24 cellular contexts compared by ENCODE assay signal in genomic region chr1:229690662-229691061, GRCh38.
DNase-seq lines count a peak whose midpoint lies in the region; ATAC-seq, FAIRE-seq and TF ChIP-seq lines count a peak whose summit lies in the region.
"Had no signal": no experiment of that assay in that cellular context is flagged by ENCODE, and none has a peak within 500 bp of the region (broad histone marks: within the 10 kb centered on the region; RNA-seq: fewer than 3 reads in every experiment).

No MANE protein-coding gene starts in this region.

- intact Hi-C loops in HepG2 (cut with micrococcal nuclease; ENCODE audit: unreplicated experiment), result no loop called here
- intact Hi-C loops in right lobe of liver (cut with DNase I), result no loop called here
- intact Hi-C loops in OCI-LY7 (cut with micrococcal nuclease; ENCODE audit: unreplicated experiment), result loop anchor here (5.0 kb wide), 2 partner anchors 167 to 432 kb away; no protein-coding TSS in a partner anchor
- intact Hi-C loops in activated CD8-positive, alpha-beta T cell treated with anti-CD3 and anti-CD28 coated beads for 36 hours (cut with micrococcal nuclease), result no loop called here

- no peaks in the 10 kb centered on the region for H3K9me3 ChIP-seq in HepG2 (ENCODE audit: low read length)
- no peaks in the 10 kb centered on the region for H3K9me3 ChIP-seq in right lobe of liver
- peaks cover 10% of the 10 kb centered on the region for H3K9me3 ChIP-seq in OCI-LY7 (ENCODE audit: low read length)
- H3K9me3 ChIP-seq: BE2C had no signal

- no peak overlapping the region for H3K9ac ChIP-seq in HepG2 (ENCODE audit: insufficient read depth, low read depth, low read length)

- H4K20me1 ChIP-seq in HepG2 (ENCODE audit: insufficient read depth, low read length) (no peaks in the 10 kb centered on the region), OCI-LY7 (ENCODE audit: insufficient read depth, low read length) (no peaks in the 10 kb centered on the region)

- H3K27ac ChIP-seq in HepG2 (ENCODE audit: extremely low read length, insufficient read depth, low read length) (no peak overlapping the region), right lobe of liver (no peak overlapping the region), OCI-LY7 (ENCODE audit: low read depth, low read length, poor library complexity, severe bottlenecking) (no peak overlapping the region)
- H3K27ac ChIP-seq: 22Rv1, C4-2B had no signal

- no peaks in the 10 kb centered on the region for H3K36me3 ChIP-seq in HepG2 (replicated peaks in 1 of 2; ENCODE audit: control insufficient read depth in 1 of 2, insufficient read depth in 2 of 2, low read length in 2 of 2)
- H3K36me3 ChIP-seq in right lobe of liver, result no peaks in the 10 kb centered on the region
- no peaks in the 10 kb centered on the region for H3K36me3 ChIP-seq in OCI-LY7 (ENCODE audit: insufficient read depth, low read length)
- H3K36me3 ChIP-seq: BE2C had no signal

- CTCF ChIA-PET in HepG2 (lab: Yijun Ruan, JAX; ENCODE audit: low intra/inter-chr PET ratio, low total read pairs) (no interaction called here), HEK293T (lab: Yijun Ruan, JAX) (no interaction called here), OCI-LY7 (lab: Charles Lee; ENCODE audit: unreplicated experiment) (no interaction called here)
- CTCF ChIA-PET in activated CD8-positive, alpha-beta T cell treated with anti-CD3 and anti-CD28 coated beads for 36 hours (lab: Charles Lee), result no interaction called here

- H3K36me3 Mint-ChIP-seq in activated CD8-positive, alpha-beta T cell treated with anti-CD3 and anti-CD28 coated beads for 36 hours (ENCODE audit: low read depth), result no peaks in the 10 kb centered on the region
- H3K36me3 Mint-ChIP-seq: CD8-positive, alpha-beta T cell had no signal

- H3K27ac Mint-ChIP-seq in activated CD8-positive, alpha-beta T cell treated with anti-CD3 and anti-CD28 coated beads for 36 hours, result no peak overlapping the region
- H3K27ac Mint-ChIP-seq: GM23338, HFFc6 had no signal

- H3K4me3 ChIP-seq in HepG2 (replicated peaks in 1 of 3; ENCODE audit: insufficient read depth in 1 of 3, low read depth in 2 of 3, low read length in 3 of 3), result no peak overlapping the region
- H3K4me3 ChIP-seq in right lobe of liver, result no peak overlapping the region
- no peak overlapping the region for H3K4me3 ChIP-seq in OCI-LY7 (ENCODE audit: low read depth, low read length, poor library complexity, severe bottlenecking)
- H3K4me3 ChIP-seq: GM12878, GM23338 had no signal

- H3K4me2 ChIP-seq in HepG2 (ENCODE audit: low read depth, low read length) (no peak overlapping the region), OCI-LY7 (ENCODE audit: low read length) (0 out of 2 replicates have a peak overlapping the region, but pooled peaks have one; percentile 78)
- H3K4me2 ChIP-seq: GM23338 had no signal

- no peaks in the 10 kb centered on the region for H3K9me2 ChIP-seq in OCI-LY7 (ENCODE audit: insufficient read depth, low read length)

- TF ChIP-seq CTCF in HepG2 (CRISPR knock-in tag; IDR thresholded peaks at IDR 0.05) (no peak), right lobe of liver (IDR thresholded peaks at IDR 0.05) (no peak), OCI-LY7 (conservative IDR thresholded peaks at IDR 0.05; ENCODE audit: low read length) (no peak)
- no peak for TF ChIP-seq CTCF in activated CD8-positive, alpha-beta T cell treated with anti-CD3 and anti-CD28 coated beads for 36 hours (IDR thresholded peaks at IDR 0.05)

- H3K4me1 Mint-ChIP-seq in activated CD8-positive, alpha-beta T cell treated with anti-CD3 and anti-CD28 coated beads for 36 hours (ENCODE audit: low read depth), result peaks cover 16% of the 10 kb centered on the region

- WGBS in HepG2 (ENCODE audit: low lambda C conversion rate), result 4% methylated on average over 1 of the region's 1 CpG
- 40% methylated on average over 1 of the region's 1 CpG for WGBS in right lobe of liver (ENCODE audit: insufficient coverage, low coverage, low lambda C conversion rate, missing lambda C conversion rate)

- H3K4me3 Mint-ChIP-seq in activated CD8-positive, alpha-beta T cell treated with anti-CD3 and anti-CD28 coated beads for 36 hours, result no peak overlapping the region
- H3K4me3 Mint-ChIP-seq: CD4-positive, CD25-positive, alpha-beta regulatory T cell; CD8-positive, alpha-beta T cell; GM23338; H9; HFFc6 had no signal

- H3K9me3 Mint-ChIP-seq in activated CD8-positive, alpha-beta T cell treated with anti-CD3 and anti-CD28 coated beads for 36 hours, result peaks cover 4% of the 10 kb centered on the region

- no peak for TF ChIP-seq POLR2A in HepG2 (IDR thresholded peaks at IDR 0.05; ENCODE audit: insufficient read depth in 1 of 2, low read depth in 2 of 2, low read length in 2 of 2)
- no peak for TF ChIP-seq POLR2A in right lobe of liver (IDR thresholded peaks at IDR 0.05)

- BruUV-seq in HepG2 (replicated peaks; lab: Mats Ljungman, UMichigan) (no TSS peak), OCI-LY7 (replicated peaks; lab: Mats Ljungman, UMichigan) (no TSS peak)

- in situ Hi-C loops in HepG2 (cut with HindIII; ENCODE audit: extremely low pct_ligation_motif_present, low pct_unique_long_range_greater_than_20kb), result no loop called here

- no peaks in the 10 kb centered on the region for H3K27me3 Mint-ChIP-seq in activated CD8-positive, alpha-beta T cell treated with anti-CD3 and anti-CD28 coated beads for 36 hours

- FAIRE-seq in HepG2 (lab: Jason Lieb, UNC), result no peak
- FAIRE-seq: A204.1, GM12878, GM18507 had no signal

- H2AFZ ChIP-seq in HepG2 (ENCODE audit: low read length), result no peak overlapping the region
- H2AFZ ChIP-seq in OCI-LY7 (ENCODE audit: low read length), result no peak overlapping the region
- H2AFZ ChIP-seq: GM23338 had no signal

- no peaks in the 10 kb centered on the region for H3K79me2 ChIP-seq in HepG2 (ENCODE audit: insufficient read depth, low read length)
- no peaks in the 10 kb centered on the region for H3K79me2 ChIP-seq in OCI-LY7 (ENCODE audit: insufficient read depth, low read depth, low read length)

- no peaks in the 10 kb centered on the region for H3K4me1 ChIP-seq in HepG2 (ENCODE audit: insufficient read depth, low read length)
- no peaks in the 10 kb centered on the region for H3K4me1 ChIP-seq in right lobe of liver
- peaks cover 62% of the 10 kb centered on the region for H3K4me1 ChIP-seq in OCI-LY7 (ENCODE audit: insufficient read depth, low read length, poor library complexity, severe bottlenecking)
- H3K4me1 ChIP-seq: Caco-2 had no signal

- TF ChIP-seq EP300 in HepG2 (IDR thresholded peaks at IDR 0.05; ENCODE audit: low read depth in 2 of 2, low read length in 2 of 2) (no peak), HepG2 (CRISPR knock-in tag; IDR thresholded peaks at IDR 0.05; ENCODE audit: borderline replicate concordance) (no peak)

- TF ChIP-seq RAD21 in HepG2 (CRISPR knock-in tag; IDR thresholded peaks at IDR 0.05), result no peak

- H3K27me3 ChIP-seq in HepG2 (ENCODE audit: control insufficient read depth in 1 of 2, insufficient read depth in 2 of 2, low read length in 2 of 2) (peaks cover 0 to 6% of the 10 kb centered on the region in 2 experiments; a peak in 1 of 5 replicates), right lobe of liver (no peaks in the 10 kb centered on the region)
- H3K27me3 ChIP-seq: BE2C had no signal

- ATAC-seq in HepG2 (no peak), right lobe of liver (no peak), GM18502 (IDR thresholded peaks at IDR 0.05; ENCODE audit: poor library complexity, unreplicated experiment) (no peak)
- no peak for ATAC-seq in activated CD8-positive, alpha-beta T cell treated with anti-CD3 and anti-CD28 coated beads for 36 hours
- ATAC-seq: GM12878, GM23338, HCT116 had no signal

- POLR2A ChIA-PET in HepG2 (lab: Yijun Ruan, JAX), result no interaction called here
- POLR2A ChIA-PET in HEK293T (lab: Yijun Ruan, JAX), result no interaction called here
- POLR2A ChIA-PET in OCI-LY7 (lab: Charles Lee), result no interaction called here
- POLR2A ChIA-PET in activated CD8-positive, alpha-beta T cell treated with anti-CD3 and anti-CD28 coated beads for 36 hours (lab: Charles Lee), result no interaction called here

- no peak for DNase-seq in HepG2 (ENCODE audit: low spot score)
- no peak for DNase-seq in right lobe of liver
- DNase-seq in HEK293T (ENCODE audit: extremely low spot score), result peak; percentile 1
- no peak for DNase-seq in OCI-LY7 (ENCODE audit: low spot score)
- DNase-seq in activated CD8-positive, alpha-beta T cell treated with anti-CD3 and anti-CD28 coated beads for 36 hours, result no peak
- DNase-seq in HuH-7.5 (ENCODE audit: low spot score), result no peak
- DNase-seq: ACHN; AML-193; BE2C; Caco-2; CD4-positive, CD25-positive, alpha-beta regulatory T cell; CD8-positive, alpha-beta T cell; DMS153; EL; H9; HFFc6 had no signal

TF ChIP-seq in HepG2, 621 proteins besides CTCF, POLR2A, EP300 and RAD21:
- peak; percentile 76 to 95 for TF ChIP-seq MAFK (conservative IDR thresholded peaks at IDR 0.05 in 1 of 2, IDR thresholded peaks at IDR 0.05 in 1 of 2; ENCODE audit: low read length in 2 of 2)
- TF ChIP-seq MAFF (IDR thresholded peaks at IDR 0.05; ENCODE audit: low read depth, low read length), result peak; percentile 89
- TF ChIP-seq PBX2 (CRISPR knock-in tag; IDR thresholded peaks at IDR 0.05), result no peak

TF ChIP-seq in HEK293T, 16 proteins besides CTCF, POLR2A, EP300 and RAD21:
- TF ChIP-seq ZNF384 (IDR thresholded peaks at IDR 0.05) (no peak), HDGF (IDR thresholded peaks at IDR 0.05; ENCODE audit: borderline replicate concordance) (no peak), BHLHE40 (IDR thresholded peaks at IDR 0.05; ENCODE audit: borderline replicate concordance) (no peak), TARDBP (IDR thresholded peaks at IDR 0.05) (no peak), LEF1 (IDR thresholded peaks at IDR 0.05; ENCODE audit: borderline replicate concordance) (no peak), FOXA1 (IDR thresholded peaks at IDR 0.05) (no peak), NFRKB (IDR thresholded peaks at IDR 0.05) (no peak), FOXK2 (IDR thresholded peaks at IDR 0.05) (no peak), FOXM1 (IDR thresholded peaks at IDR 0.05; ENCODE audit: borderline replicate concordance) (no peak), CTBP1 (IDR thresholded peaks at IDR 0.05; ENCODE audit: borderline replicate concordance) (no peak), PKNOX1 (IDR thresholded peaks at IDR 0.05) (no peak), ELF4 (IDR thresholded peaks at IDR 0.05) (no peak), ARNT (IDR thresholded peaks at IDR 0.05) (no peak), SUZ12 (IDR thresholded peaks at IDR 0.05) (no peak), L3MBTL2 (conservative IDR thresholded peaks at IDR 0.05) (no peak), SP1 (IDR thresholded peaks at IDR 0.05) (no peak)
